Comparison of ENCODE assay signal across 8 cellular contexts in the genomic region with DNA sequence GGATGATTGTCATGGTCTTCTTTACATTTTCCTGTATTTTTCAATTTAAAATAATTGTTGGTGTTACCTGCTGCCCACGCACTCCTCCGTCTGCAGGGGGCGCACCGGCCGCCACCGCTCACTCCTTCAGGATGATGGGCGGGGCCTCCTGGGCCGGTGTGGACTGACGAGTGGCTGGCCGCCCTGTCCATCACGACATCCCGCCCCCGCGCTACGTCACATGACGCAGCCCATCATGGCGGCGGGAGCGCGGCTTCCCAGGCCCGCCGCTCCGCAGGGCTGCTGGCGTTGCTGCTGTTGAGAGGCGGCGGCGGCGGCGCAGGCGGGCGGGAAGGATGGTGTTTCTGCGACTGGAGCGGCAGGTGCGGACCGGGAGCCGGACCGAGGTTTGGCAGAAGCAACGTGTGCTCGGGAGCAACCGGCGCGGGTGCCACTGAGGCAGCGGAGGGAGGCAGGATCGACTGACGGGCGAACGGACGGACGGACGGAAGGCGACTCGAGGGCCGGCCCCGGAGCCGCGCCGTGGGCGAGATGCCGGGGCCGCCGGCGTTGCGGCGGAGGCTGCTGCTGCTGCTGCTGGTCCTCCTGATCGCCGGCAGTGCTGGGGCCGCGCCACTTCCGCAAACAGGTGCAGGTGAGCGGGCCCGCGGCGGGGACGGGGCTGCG. TPM values are rescaled to one million over a fixed set of nuclear protein-coding genes. Genes with fewer than 3 reads are reported as not detected.
DNase-seq lines count a peak whose midpoint lies in the region; ATAC-seq and TF ChIP-seq lines count a peak whose summit lies in the region.

LMTK2 (plus strand) TSS at position 216 of the 666 bp plus-strand sequence; CDS start at position 532, 316 bp downstream.

- TF ChIP-seq EP300 in transverse colon (IDR thresholded peaks at IDR 0.05; ENCODE audit: low read depth), result no peak

- H3K9me3 ChIP-seq in SU-DHL-6 (ENCODE audit: insufficient read depth, low read length) (no peaks in the 10 kb centered on the region), parathyroid adenoma (ENCODE audit: control insufficient read depth, low read length) (no peaks in the 10 kb centered on the region), transverse colon (no peaks in the 10 kb centered on the region)

- H3K9me2 ChIP-seq in SU-DHL-6 (replicated peaks; ENCODE audit: insufficient read depth, low read length), result no peaks in the 10 kb centered on the region

- H3K4me2 ChIP-seq in SU-DHL-6 (ENCODE audit: low read depth, low read length, poor library complexity, severe bottlenecking), result peak within 1 kb of the TSS; percentile 77
- peak within 1 kb of the TSS; percentile 89 for H3K4me2 ChIP-seq in parathyroid adenoma (ENCODE audit: low read length)

- WGBS in transverse colon (ENCODE audit: low coverage in 1 of 2), 2 donors, result 0% methylated on average over 52 of the region's 75 CpGs; no CpG with 5 or more reads in 1 of the 2 donors

- peaks cover 3% of the 10 kb centered on the region for H3K36me3 Mint-ChIP-seq in activated naive CD8-positive, alpha-beta T cell treated with anti-CD3 and anti-CD28 coated beads, Interleukin-2, amount 10 ng/mL, durations not matched to agents 7 days and 5 days

- H3K4me1 ChIP-seq in parathyroid adenoma, result peaks cover 17% of the 10 kb centered on the region
- H3K4me1 ChIP-seq in transverse colon, result peaks cover 8 to 44% (median 36%) of the 10 kb centered on the region in 4 donors

- DNase-seq in GM12865 (ENCODE audit: low read depth) (peak; percentile 96), NCI-H1105 (lab: John Stamatoyannopoulos, UW) (peak; percentile 84), Right ventricle myocardium inferior (ENCODE audit: missing footprints) (peak; percentile 98), transverse colon (peak; percentile 97)
- DNase-seq in activated naive CD8-positive, alpha-beta T cell treated with anti-CD3 and anti-CD28 coated beads, Interleukin-2, amount 10 ng/mL, durations not matched to agents 7 days and 5 days, result peak; percentile 99

- H3K9ac ChIP-seq in SU-DHL-6 (ENCODE audit: low read length) (peak within 1 kb of the TSS; percentile 88), parathyroid adenoma (peak within 1 kb of the TSS; percentile 70)

- ATAC-seq in HG02623 (IDR thresholded peaks at IDR 0.05; ENCODE audit: unreplicated experiment), result peak; percentile 99
- peak; percentile 100 for ATAC-seq in activated naive CD8-positive, alpha-beta T cell treated with anti-CD3 and anti-CD28 coated beads, Interleukin-2, amount 10 ng/mL, durations not matched to agents 7 days and 5 days (ENCODE audit: low read depth)
- peak; percentile 100 for ATAC-seq in Right ventricle myocardium inferior

- H3F3A ChIP-seq in SU-DHL-6 (ENCODE audit: insufficient read depth), result no peaks in the 10 kb centered on the region

- intact Hi-C loops in Right ventricle myocardium inferior (cut with DNase I) (loop anchor here (1.0 to 10.0 kb wide), 3 partner anchors 62 to 138 kb away; no protein-coding TSS in a partner anchor), transverse colon (cut with DNase I; ENCODE audit: low total_unique reads) (loop anchor here (5.0 kb wide), 1 partner anchor 61 kb away; no protein-coding TSS in a partner anchor)

- peak within 1 kb of the TSS; percentile 98 for H2AFZ ChIP-seq in SU-DHL-6 (ENCODE audit: low read depth, low read length, severe bottlenecking)
- H2AFZ ChIP-seq in parathyroid adenoma, result peak within 1 kb of the TSS; percentile 96

- peak; percentile 96 for TF ChIP-seq POLR2A in transverse colon (IDR thresholded peaks at IDR 0.05)

- H3K4me3 Mint-ChIP-seq in activated naive CD8-positive, alpha-beta T cell treated with anti-CD3 and anti-CD28 coated beads, Interleukin-2, amount 10 ng/mL, durations not matched to agents 7 days and 5 days, result peak within 1 kb of the TSS; percentile 97

- in situ Hi-C loops in transverse colon (cut with MboI; ENCODE audit: low pct_ligation_motif_present in 1 of 4, low pct_unique_long_range_greater_than_20kb in 1 of 4, low sequenced_read_pairs in 3 of 4), result loop anchor here in 2 of 4 donors (10.0 kb wide), 1 partner anchor 48 kb away; no protein-coding TSS in a partner anchor

- H3K36me3 ChIP-seq in SU-DHL-6 (ENCODE audit: low read length), result no peaks in the 10 kb centered on the region
- no peaks in the 10 kb centered on the region for H3K36me3 ChIP-seq in parathyroid adenoma (ENCODE audit: control insufficient read depth, insufficient read depth, low read length)
- H3K36me3 ChIP-seq in transverse colon, result no peaks in the 10 kb centered on the region

- peaks cover 37% of the 10 kb centered on the region for H4K20me1 ChIP-seq in SU-DHL-6 (ENCODE audit: low read depth, low read length)

- POLR2A ChIA-PET in activated naive CD8-positive, alpha-beta T cell treated with anti-CD3 and anti-CD28 coated beads, Interleukin-2, amount 10 ng/mL, durations not matched to agents 7 days and 5 days (lab: Charles Lee), result interaction anchor here (0.7 to 1.1 kb wide), 3 partner anchors 26 to 146 kb away, joined by 3 to 4 read pairs (median 3); no protein-coding TSS in a partner anchor

- H3K79me2 ChIP-seq in SU-DHL-6 (ENCODE audit: insufficient read depth, low read length), result peaks cover 43% of the 10 kb centered on the region
- peaks cover 32% of the 10 kb centered on the region for H3K79me2 ChIP-seq in parathyroid adenoma

- H3K9me3 Mint-ChIP-seq in activated naive CD8-positive, alpha-beta T cell treated with anti-CD3 and anti-CD28 coated beads, Interleukin-2, amount 10 ng/mL, durations not matched to agents 7 days and 5 days, result peaks cover 1% of the 10 kb centered on the region

- H3K4me3 ChIP-seq in GM12865 (ENCODE audit: low read depth, low read length), result peak within 1 kb of the TSS; percentile 94
- H3K4me3 ChIP-seq in SU-DHL-6 (ENCODE audit: insufficient read depth, low read length, poor library complexity, severe bottlenecking), result peak within 1 kb of the TSS; percentile 94
- H3K4me3 ChIP-seq in parathyroid adenoma (ENCODE audit: low read depth, low read length), result peak within 1 kb of the TSS; percentile 98
- H3K4me3 ChIP-seq in transverse colon, result peak within 1 kb of the TSS; percentile 74 to 98 (median 88)

- H3K27me3 Mint-ChIP-seq in activated naive CD8-positive, alpha-beta T cell treated with anti-CD3 and anti-CD28 coated beads, Interleukin-2, amount 10 ng/mL, durations not matched to agents 7 days and 5 days, result peaks cover 1% of the 10 kb centered on the region

- TF ChIP-seq CTCF in GM12865 (IDR thresholded peaks at IDR 0.05; ENCODE audit: insufficient read depth, low read depth, low read length, missing control alignments) (peak; percentile 89), SU-DHL-6 (IDR thresholded peaks at IDR 0.05; ENCODE audit: insufficient read depth, low read length, poor library complexity, severe bottlenecking) (peak; percentile 98), parathyroid adenoma (IDR thresholded peaks at IDR 0.05) (peak; percentile 96), transverse colon (IDR thresholded peaks at IDR 0.05) (peak; percentile 94 to 99 (median 96))

- peaks cover 14% of the 10 kb centered on the region for H3K4me1 Mint-ChIP-seq in activated naive CD8-positive, alpha-beta T cell treated with anti-CD3 and anti-CD28 coated beads, Interleukin-2, amount 10 ng/mL, durations not matched to agents 7 days and 5 days

- H3K27ac ChIP-seq in SU-DHL-6 (ENCODE audit: low read depth, low read length) (no peak within 1 kb of the TSS), parathyroid adenoma (peak within 1 kb of the TSS; percentile 66), transverse colon (peak within 1 kb of the TSS; percentile 87 to 95 (median 90))

- H3K27me3 ChIP-seq in SU-DHL-6 (ENCODE audit: low read length), result no peaks in the 10 kb centered on the region
- H3K27me3 ChIP-seq in parathyroid adenoma (ENCODE audit: control insufficient read depth, insufficient read depth, low read length), result no peaks in the 10 kb centered on the region
- no peaks in the 10 kb centered on the region for H3K27me3 ChIP-seq in transverse colon

- H3K27ac Mint-ChIP-seq in activated naive CD8-positive, alpha-beta T cell treated with anti-CD3 and anti-CD28 coated beads, Interleukin-2, amount 10 ng/mL, durations not matched to agents 7 days and 5 days, result peak within 1 kb of the TSS; percentile 87

RNA-seq across cellular contexts. Expression of gene LMTK2, which starts in this region (rescaled TPM):
- total RNA-seq in activated naive CD8-positive, alpha-beta T cell treated with anti-CD3 and anti-CD28 coated beads, Interleukin-2, amount 10 ng/mL, durations not matched to agents 7 days and 5 days, result 10 to 100 TPM; 13.1 to 13.5 TPM
- total RNA-seq in Right ventricle myocardium inferior, result 22.5 TPM
- total RNA-seq in transverse colon, result 100 to 1,000 TPM in 1 of 4 donors, 10 to 100 TPM in 3; 51.6 to 106 (median 62.2) TPM
